ENCODE assay signal across 24 cellular contexts in genomic region chr6:837380-837779, GRCh38.
DNase-seq lines count a peak whose midpoint lies in the region; ATAC-seq and TF ChIP-seq lines count a peak whose summit lies in the region.
"Had no signal": no experiment of that assay in that cellular context is flagged by ENCODE, and none has a peak within 500 bp of the region (broad histone marks: within the 10 kb centered on the region; RNA-seq: fewer than 3 reads in every experiment).

No MANE protein-coding gene starts in this region.

- H3K9me3 ChIP-seq in mammary epithelial cell (replicated peaks; ENCODE audit: insufficient read depth, low read length) = no peaks in the 10 kb centered on the region
- no peaks in the 10 kb centered on the region for H3K9me3 ChIP-seq in hepatocyte (ENCODE audit: low read depth)
- H3K9me3 ChIP-seq in heart right ventricle = peaks cover 0 to 18% (median 0%) of the 10 kb centered on the region in 11 donors
- H3K9me3 ChIP-seq in effector memory CD4-positive, alpha-beta T cell (ENCODE audit: control insufficient read depth, low read length) = no peaks in the 10 kb centered on the region

- H4K20me1 ChIP-seq in mammary epithelial cell (ENCODE audit: insufficient read depth, low read length) (no peaks in the 10 kb centered on the region), hepatocyte (ENCODE audit: insufficient read depth, poor library complexity, severe bottlenecking) (no peaks in the 10 kb centered on the region)
- H4K20me1 ChIP-seq: BLaER1 treated with 17β-estradiol and CSF1 and Interleukin-3, amounts not matched to agents 10 nM and 100 nM had no signal

- no peak overlapping the region for H3K4me2 ChIP-seq in mammary epithelial cell (ENCODE audit: insufficient read depth, low read depth, low read length)
- H3K4me2 ChIP-seq in hepatocyte = no peak overlapping the region

- no peak overlapping the region for H2AFZ ChIP-seq in mammary epithelial cell (ENCODE audit: low read depth, low read length)
- no peak overlapping the region for H2AFZ ChIP-seq in hepatocyte
- H2AFZ ChIP-seq: GM23248 had no signal

- no peak for TF ChIP-seq CTCF in mammary epithelial cell (conservative IDR thresholded peaks at IDR 0.05 in 1 of 2, IDR thresholded peaks at IDR 0.05 in 1 of 2; ENCODE audit: extremely low read depth in 1 of 2, insufficient read depth in 1 of 2, low read depth in 1 of 2, low read length in 2 of 2)
- no peak for TF ChIP-seq CTCF in hepatocyte (IDR thresholded peaks at IDR 0.05; ENCODE audit: poor library complexity)
- TF ChIP-seq CTCF in heart right ventricle (IDR thresholded peaks at IDR 0.05) = no peak

- CTCF ChIA-PET in mammary epithelial cell (lab: Charles Lee; ENCODE audit: low non-redundant PET) = no interaction called here

- no peaks in the 10 kb centered on the region for H3K9me2 ChIP-seq in hepatocyte (replicated peaks; ENCODE audit: insufficient read depth)

- H3K9ac ChIP-seq in mammary epithelial cell (ENCODE audit: insufficient read depth, low read length) = no peak overlapping the region
- H3K9ac ChIP-seq: BLaER1 treated with 17β-estradiol and CSF1 and Interleukin-3, amounts not matched to agents 10 nM and 100 nM; GM23248 had no signal

- dilution Hi-C loops in mammary epithelial cell (cut with HindIII; ENCODE audit: low sequenced_read_pairs) = no loop called here

- WGBS in mammary epithelial cell (ENCODE audit: low coverage, missing lambda C conversion rate) = 77% methylated on average over 4 of the region's 4 CpGs
- 43% methylated on average over 4 of the region's 4 CpGs for WGBS in hepatocyte (ENCODE audit: low lambda C conversion rate, missing lambda C conversion rate)
- WGBS in heart right ventricle, 2 donors = 58 to 62% methylated on average over 4 of the region's 4 CpGs

- ATAC-seq in heart right ventricle = no peak
- ATAC-seq: CD8-positive, alpha-beta T cell had no signal

- in situ Hi-C loops in mammary epithelial cell (cut with MboI; ENCODE audit: low sequenced_read_pairs in 2 of 2) = no loop called here

- no peaks in the 10 kb centered on the region for H3K27me3 ChIP-seq in mammary epithelial cell (ENCODE audit: insufficient read depth, low read length)
- no peaks in the 10 kb centered on the region for H3K27me3 ChIP-seq in hepatocyte
- peaks cover 0 to 4% (median 0%) of the 10 kb centered on the region in 7 donors for H3K27me3 ChIP-seq in heart right ventricle
- no peaks in the 10 kb centered on the region for H3K27me3 ChIP-seq in effector memory CD4-positive, alpha-beta T cell (replicated peaks; ENCODE audit: control insufficient read depth, insufficient read depth, low read length, poor library complexity, severe bottlenecking)
- H3K27me3 ChIP-seq: BLaER1 treated with 17β-estradiol and CSF1 and Interleukin-3, amounts not matched to agents 10 nM and 100 nM had no signal

- no TSS peak for BruUV-seq in mammary epithelial cell (replicated peaks; lab: Mats Ljungman, UMichigan)

- H3K4me3 ChIP-seq in mammary epithelial cell (replicated peaks in 1 of 3; ENCODE audit: insufficient read depth in 1 of 3, low read depth in 2 of 3, low read length in 3 of 3) = no peak overlapping the region
- no peak overlapping the region for H3K4me3 ChIP-seq in hepatocyte
- no peak overlapping the region for H3K4me3 ChIP-seq in heart right ventricle
- H3K4me3 ChIP-seq in effector memory CD4-positive, alpha-beta T cell (ENCODE audit: insufficient read depth, low read depth, low read length, poor library complexity, severe bottlenecking) = no peak overlapping the region
- H3K4me3 ChIP-seq: BLaER1 treated with 17β-estradiol and CSF1 and Interleukin-3, amounts not matched to agents 10 nM and 100 nM; GM23248; SK-N-MC had no signal

- intact Hi-C loops in mammary epithelial cell (cut with micrococcal nuclease) (no loop called here), heart right ventricle (cut with DNase I) (no loop called here)

- DNase-seq in NCI-H460 (ENCODE audit: extremely low read depth, low read depth) (peak; percentile 72), mammary epithelial cell (peak; percentile 27), hepatocyte (ENCODE audit: low spot score) (no peak), heart right ventricle (no peak), NCI-H2196 treated with DMSO at 0.1 percent for 48 hours (lab: John Stamatoyannopoulos, UW; ENCODE audit: unreplicated experiment) (no peak)
- no peak for DNase-seq in activated CD8-positive, alpha-beta memory T cell treated with anti-CD3 and anti-CD28 coated beads, Interleukin-2, amount 50 U/mL, for 48 hours
- DNase-seq in effector memory CD4-positive, alpha-beta T cell = no peak
- DNase-seq: Calu3; CD8-positive, alpha-beta T cell; DMS153; GM23248; H9; HFFc6; KBM-7; NCI-H1105; NCI-H146; NCI-H2029; NCI-H345; NCI-H524 treated with DMSO at 0.1 percent for 48 hours; NCI-H82; Right ventricle myocardium superior; SW 1271 had no signal

- H3K4me1 ChIP-seq in mammary epithelial cell (ENCODE audit: insufficient read depth, low read length) (peaks cover 22% of the 10 kb centered on the region), hepatocyte (ENCODE audit: insufficient read depth) (peaks cover 28% of the 10 kb centered on the region), heart right ventricle (peaks cover 0 to 24% (median 0%) of the 10 kb centered on the region in 9 donors)
- no peaks in the 10 kb centered on the region for H3K4me1 ChIP-seq in effector memory CD4-positive, alpha-beta T cell (ENCODE audit: control insufficient read depth, insufficient read depth, low read length, poor library complexity, severe bottlenecking)

- no peaks in the 10 kb centered on the region for H3K79me2 ChIP-seq in mammary epithelial cell (ENCODE audit: insufficient read depth, low read length)
- H3K79me2 ChIP-seq in hepatocyte = no peaks in the 10 kb centered on the region

- no peaks in the 10 kb centered on the region for H3K36me3 ChIP-seq in mammary epithelial cell (ENCODE audit: insufficient read depth, low read length)
- H3K36me3 ChIP-seq in hepatocyte (replicated peaks; ENCODE audit: insufficient read depth, low read depth) = no peaks in the 10 kb centered on the region
- H3K36me3 ChIP-seq in heart right ventricle = no peaks in the 10 kb centered on the region
- H3K36me3 ChIP-seq in effector memory CD4-positive, alpha-beta T cell (ENCODE audit: control insufficient read depth, insufficient read depth, low read length) = no peaks in the 10 kb centered on the region
- H3K36me3 ChIP-seq: BLaER1 treated with 17β-estradiol and CSF1 and Interleukin-3, amounts not matched to agents 10 nM and 100 nM had no signal

- no peak overlapping the region for H3K27ac ChIP-seq in mammary epithelial cell (ENCODE audit: insufficient read depth, low read depth, low read length)
- H3K27ac ChIP-seq in hepatocyte = peak overlapping the region; percentile 73
- no peak overlapping the region for H3K27ac ChIP-seq in heart right ventricle
- no peak overlapping the region for H3K27ac ChIP-seq in effector memory CD4-positive, alpha-beta T cell (ENCODE audit: insufficient read depth, low read length, poor library complexity, severe bottlenecking)
- H3K27ac ChIP-seq: BLaER1 treated with 17β-estradiol and CSF1 and Interleukin-3, amounts not matched to agents 10 nM and 100 nM; GM23248; SK-N-MC had no signal

Comparison
In these comparisons a context has a peak if more than half of its experiments do, and no peak if none do; other contexts are left out.
1. DNase-seq: peak in NCI-H460 (single experiment) and mammary epithelial cell (single experiment); none in hepatocyte (single experiment), activated CD8-positive, alpha-beta memory T cell treated with anti-CD3 and anti-CD28 coated beads, Interleukin-2, amount 50 U/mL, for 48 hours (single experiment), heart right ventricle (0 of 2), NCI-H2196 treated with DMSO at 0.1 percent for 48 hours (single experiment) and effector memory CD4-positive, alpha-beta T cell (0 of 3).